In genomic region chr20:31842471-31843157, GRCh38 we compare ENCODE assay signal across 12 cellular contexts. TPM values are rescaled to one million over a fixed set of nuclear protein-coding genes. Genes with fewer than 3 reads are reported as not detected.
A peak's percentile ranks its signal among the peaks of the same experiment; 100 is the strongest.
DNase-seq lines count a peak whose midpoint lies in the region; ATAC-seq and TF ChIP-seq lines count a peak whose summit lies in the region.
"Had no signal": no experiment of that assay in that cellular context is flagged by ENCODE, and none has a peak within 500 bp of the region (broad histone marks: within the 10 kb centered on the region; RNA-seq: fewer than 3 reads in every experiment).

No MANE protein-coding gene starts in this region.

- WGBS in hepatocyte (ENCODE audit: low lambda C conversion rate, missing lambda C conversion rate), result 54% methylated on average over 12 of the region's 12 CpGs

- peak overlapping the region; percentile 28 for H3K27ac ChIP-seq in hepatocyte

- H3K27me3 ChIP-seq in hepatocyte, result peaks cover 3% of the 10 kb centered on the region

- DNase-seq in EL (peak; percentile 78), astrocyte of the hippocampus (ENCODE audit: low read depth, low spot score) (peak; percentile 73), hepatocyte (ENCODE audit: low spot score) (no peak), retinal pigment epithelial cell (ENCODE audit: low read depth) (no peak), G401 (ENCODE audit: low spot score) (no peak), amniotic stem cell (lab: John Stamatoyannopoulos, UW) (no peak)
- DNase-seq: activated effector memory CD4-positive, alpha-beta T cell treated with Interleukin-2 at 50 U/mL for 16 hours had no signal

- no peaks in the 10 kb centered on the region for H3K79me2 ChIP-seq in hepatocyte

- H3K4me1 ChIP-seq in hepatocyte (ENCODE audit: insufficient read depth), result peaks cover 40% of the 10 kb centered on the region

- H3K36me3 ChIP-seq in hepatocyte (replicated peaks; ENCODE audit: insufficient read depth, low read depth), result no peaks in the 10 kb centered on the region

- ATAC-seq in HG02642 (IDR thresholded peaks at IDR 0.05; ENCODE audit: poor library complexity, unreplicated experiment), result no peak
- ATAC-seq in GM21515 (IDR thresholded peaks at IDR 0.05; ENCODE audit: unreplicated experiment), result no peak

- no peak for TF ChIP-seq CTCF in hepatocyte (IDR thresholded peaks at IDR 0.05; ENCODE audit: poor library complexity)
- peak; percentile 8 for TF ChIP-seq CTCF in retinal pigment epithelial cell (conservative IDR thresholded peaks at IDR 0.05; ENCODE audit: low read depth, low read length)

- no peak overlapping the region for H2AFZ ChIP-seq in hepatocyte

- in situ Hi-C loops in G401 (cut with HindIII; ENCODE audit: low sequenced_read_pairs), result no loop called here

- no peaks in the 10 kb centered on the region for H3K9me3 ChIP-seq in hepatocyte (ENCODE audit: low read depth)

- H3K4me3 ChIP-seq in hepatocyte (no peak overlapping the region), retinal pigment epithelial cell (ENCODE audit: low read length) (no peak overlapping the region)
- H3K4me3 ChIP-seq: skin epidermis had no signal

- no peaks in the 10 kb centered on the region for H3K9me2 ChIP-seq in hepatocyte (replicated peaks; ENCODE audit: insufficient read depth)

- H3K4me2 ChIP-seq in hepatocyte, result peak overlapping the region; percentile 43

- H4K20me1 ChIP-seq in hepatocyte (ENCODE audit: insufficient read depth, poor library complexity, severe bottlenecking), result no peaks in the 10 kb centered on the region

RNA-seq across cellular contexts. Expression of gene FOXS1, which starts 2.8 kb away (rescaled TPM):
- total RNA-seq in hepatocyte, result 0.64 and 0.87 TPM in 2 replicates
- 0.96 and 1.1 TPM in 2 replicates for polyA plus RNA-seq in hepatocyte
- 3.4 and 9.5 TPM in 2 replicates for total RNA-seq in G401 (2014; rRNA removed; shearing (Covaris generic))
- total RNA-seq: NCI-H460, subcutaneous adipose tissue had no signal

RNA-seq across cellular contexts. Expression of gene MYLK2, which starts 23.5 kb away (rescaled TPM):
- total RNA-seq in hepatocyte, result not detected in 2 replicates
- 0.33 TPM in 1 of 2 replicates, not detected in the other for polyA plus RNA-seq in hepatocyte
- total RNA-seq in G401 (2014; rRNA removed; shearing (Covaris generic)), result 0.44 TPM in 1 of 2 replicates, not detected in the other
- total RNA-seq: subcutaneous adipose tissue had no signal

RNA-seq across cellular contexts. Expression of gene DUSP15, which starts 27.7 kb away (rescaled TPM):
- 23.0 and 23.5 TPM in 2 replicates for total RNA-seq in hepatocyte
- polyA plus RNA-seq in hepatocyte, result 10.2 and 12.2 TPM in 2 replicates
- 0.37 and 3.4 TPM in 2 replicates for total RNA-seq in G401 (2014; rRNA removed; shearing (Covaris generic))
- total RNA-seq: NCI-H460 had no signal

RNA-seq across cellular contexts. Expression of gene TTLL9, which starts 27.8 kb away (rescaled TPM):
- total RNA-seq in hepatocyte, result 0.84 TPM in 1 of 2 replicates, not detected in the other
- polyA plus RNA-seq in hepatocyte, result 0.18 and 0.54 TPM in 2 replicates
- 2.0 TPM in 1 of 2 replicates, not detected in the other for total RNA-seq in G401 (2014; rRNA removed; shearing (Covaris generic))
- total RNA-seq: NCI-H460 had no signal

Comparison
In these comparisons a context has a peak if more than half of its experiments do, and no peak if none do; other contexts are left out.
1. DNase-seq: peak in EL (single experiment) and astrocyte of the hippocampus (single experiment); none in hepatocyte (single experiment), retinal pigment epithelial cell (single experiment), G401 (single experiment) and amniotic stem cell (single experiment).